Comparison of ENCODE assay signal across 17 cellular contexts in genomic region chr7:155862516-155863257, GRCh38. TPM values are rescaled to one million over a fixed set of nuclear protein-coding genes. Genes with fewer than 3 reads are reported as not detected.
DNase-seq lines count a peak whose midpoint lies in the region; ATAC-seq, FAIRE-seq and TF ChIP-seq lines count a peak whose summit lies in the region.
"Had no signal": no experiment of that assay in that cellular context is flagged by ENCODE, and none has a peak within 500 bp of the region (broad histone marks: within the 10 kb centered on the region; RNA-seq: fewer than 3 reads in every experiment).

No MANE protein-coding gene starts in this region.

- H3K27me3 ChIP-seq in heart right ventricle = peaks cover 0 to 54% (median 24%) of the 10 kb centered on the region in 7 donors
- H3K27me3 ChIP-seq in SU-DHL-6 (ENCODE audit: low read length) = no peaks in the 10 kb centered on the region
- no peaks in the 10 kb centered on the region for H3K27me3 ChIP-seq in vagina
- H3K27me3 ChIP-seq: MG63, uterus had no signal

- H3K4me3 ChIP-seq in heart right ventricle (no peak overlapping the region), SU-DHL-6 (ENCODE audit: insufficient read depth, low read length, poor library complexity, severe bottlenecking) (no peak overlapping the region), vagina (no peak overlapping the region)
- H3K4me3 ChIP-seq: MG63, uterus had no signal

- TF ChIP-seq CTCF in heart right ventricle (IDR thresholded peaks at IDR 0.05) (no peak), SU-DHL-6 (IDR thresholded peaks at IDR 0.05; ENCODE audit: insufficient read depth, low read length, poor library complexity, severe bottlenecking) (peak; percentile 16), vagina (IDR thresholded peaks at IDR 0.05) (no peak)

- H3K9me2 ChIP-seq in SU-DHL-6 (replicated peaks; ENCODE audit: insufficient read depth, low read length) = no peaks in the 10 kb centered on the region

- WGBS in heart right ventricle, 2 donors = 75 to 77% methylated on average over 17 of the region's 17 CpGs

- H3K27ac ChIP-seq in heart right ventricle (no peak overlapping the region), SU-DHL-6 (ENCODE audit: low read depth, low read length) (no peak overlapping the region), vagina (no peak overlapping the region)
- H3K27ac ChIP-seq: neutrophil, uterus had no signal

- peak; percentile 58 for DNase-seq in cardiac septum (ENCODE audit: low spot score)
- no peak for DNase-seq in heart right ventricle
- DNase-seq in left lobe of liver (ENCODE audit: low spot score) = peak; percentile 47
- peak; percentile 69 to 93 for DNase-seq in vagina (ENCODE audit: extremely low spot score in 2 of 2)
- no peak for DNase-seq in HTR-8/SVneo (ENCODE audit: insufficient read length, low spot score)
- DNase-seq in NCI-H128 (lab: John Stamatoyannopoulos, UW; ENCODE audit: unreplicated experiment) = no peak
- DNase-seq: amniotic stem cell; DMS53; effector memory CD4-positive, alpha-beta T cell; glutamatergic neuron; MG63; RPMI8226; uterus had no signal

- no peak overlapping the region for H2AFZ ChIP-seq in SU-DHL-6 (ENCODE audit: low read depth, low read length, severe bottlenecking)

- no peak for TF ChIP-seq POLR2A in vagina (IDR thresholded peaks at IDR 0.05)

- no peaks in the 10 kb centered on the region for H3F3A ChIP-seq in SU-DHL-6 (ENCODE audit: insufficient read depth)

- no peak overlapping the region for H3K4me2 ChIP-seq in SU-DHL-6 (ENCODE audit: low read depth, low read length, poor library complexity, severe bottlenecking)

- ATAC-seq in heart right ventricle (no peak), left lobe of liver (no peak), HG02884 (IDR thresholded peaks at IDR 0.05; ENCODE audit: unreplicated experiment) (no peak)

- no peak overlapping the region for H3K9ac ChIP-seq in SU-DHL-6 (ENCODE audit: low read length)

- FAIRE-seq in HTR-8/SVneo (lab: Jason Lieb, UNC) = no peak
- FAIRE-seq: GM18507 had no signal

- no peaks in the 10 kb centered on the region for H3K36me3 ChIP-seq in heart right ventricle
- no peaks in the 10 kb centered on the region for H3K36me3 ChIP-seq in SU-DHL-6 (ENCODE audit: low read length)
- H3K36me3 ChIP-seq in vagina = no peaks in the 10 kb centered on the region
- H3K36me3 ChIP-seq: MG63, neutrophil, uterus had no signal

- H3K79me2 ChIP-seq in SU-DHL-6 (ENCODE audit: insufficient read depth, low read length) = no peaks in the 10 kb centered on the region

- no peaks in the 10 kb centered on the region for H4K20me1 ChIP-seq in SU-DHL-6 (ENCODE audit: low read depth, low read length)

- H3K9me3 ChIP-seq in heart right ventricle = no peaks in the 10 kb centered on the region
- no peaks in the 10 kb centered on the region for H3K9me3 ChIP-seq in SU-DHL-6 (ENCODE audit: insufficient read depth, low read length)
- H3K9me3 ChIP-seq in vagina = no peaks in the 10 kb centered on the region
- H3K9me3 ChIP-seq: MG63, neutrophil, uterus had no signal

- H3K4me1 ChIP-seq in heart right ventricle (peaks cover 0 to 15% (median 6%) of the 10 kb centered on the region in 9 donors), vagina (peaks cover 11% of the 10 kb centered on the region)
- H3K4me1 ChIP-seq: uterus had no signal

- intact Hi-C loops in cardiac septum (cut with DNase I) (no loop called here), heart right ventricle (cut with DNase I) (no loop called here), vagina (cut with DNase I) (no loop called here)

RNA-seq across cellular contexts. Expression of gene SHH, which starts 50.4 kb away (rescaled TPM):
- total RNA-seq in cardiac septum (not detected), heart right ventricle (not detected), left lobe of liver (17.1 TPM), vagina (0.25 TPM)
- not detected for polyA plus RNA-seq in heart right ventricle

Comparison
In these comparisons a context has a peak if more than half of its experiments do, and no peak if none do; other contexts are left out.
1. DNase-seq: peak in cardiac septum (single experiment), left lobe of liver (single experiment) and vagina (2 of 2); none in heart right ventricle (0 of 2), HTR-8/SVneo (single experiment) and NCI-H128 (single experiment).
2. RNA of gene SHH, which starts 50.4 kb away (total RNA-seq): 17.1 TPM in left lobe of liver (single experiment); 0.25 TPM in vagina (single experiment), not detected in cardiac septum (single experiment) and not detected in heart right ventricle; every median in the first group is over 10 times any median in the second.